In genomic region chr9:38284039-38284767, GRCh38 we compare ENCODE assay signal across 14 cellular contexts.
A peak's percentile ranks its signal among the peaks of the same experiment; 100 is the strongest.
DNase-seq lines count a peak whose midpoint lies in the region; ATAC-seq and TF ChIP-seq lines count a peak whose summit lies in the region.
"Had no signal": no experiment of that assay in that cellular context is flagged by ENCODE, and none has a peak within 500 bp of the region (broad histone marks: within the 10 kb centered on the region; RNA-seq: fewer than 3 reads in every experiment).

No MANE protein-coding gene starts in this region.

- POLR2A ChIA-PET in T-cell (lab: Charles Lee): no interaction called here

- no peaks in the 10 kb centered on the region for H3K9me3 Mint-ChIP-seq in T-cell

- H3K27me3 Mint-ChIP-seq in T-cell: no peaks in the 10 kb centered on the region

- no peak overlapping the region for H3K4me3 Mint-ChIP-seq in T-cell

- intact Hi-C loops in vagina (cut with DNase I): no loop called here
- intact Hi-C loops in posterior cingulate gyrus (cut with DNase I): no loop called here

- H3K4me1 Mint-ChIP-seq in T-cell: peaks cover 2 to 3% (median 3%) of the 10 kb centered on the region in 3 donors

- ATAC-seq in T-cell (replicated peaks in 1 of 4): no peak
- no peak for ATAC-seq in GM21619 (IDR thresholded peaks at IDR 0.05; ENCODE audit: unreplicated experiment)
- ATAC-seq: HCT116 had no signal

- TF ChIP-seq POLR2A in vagina (IDR thresholded peaks at IDR 0.05): no peak

- 0 out of 2 replicates have a peak, but pooled peaks cover 5% of the 10 kb centered on the region for H3K27me3 ChIP-seq in iPS-20b (ENCODE audit: insufficient read depth, low read length)
- no peaks in the 10 kb centered on the region for H3K27me3 ChIP-seq in vagina
- H3K27me3 ChIP-seq: Peyer's patch had no signal

- H3K9me3 ChIP-seq in iPS-20b (ENCODE audit: insufficient read depth, low read depth, low read length): no peaks in the 10 kb centered on the region
- H3K9me3 ChIP-seq in vagina: no peaks in the 10 kb centered on the region
- H3K9me3 ChIP-seq: Peyer's patch had no signal

- no peaks in the 10 kb centered on the region for H3K36me3 Mint-ChIP-seq in T-cell

- H3K9ac ChIP-seq in iPS-20b (ENCODE audit: low read depth, low read length): peak overlapping the region; percentile 51; the same call in 1 of the 2 replicates

- H3K27ac ChIP-seq in iPS-20b (ENCODE audit: low read length) (no peak overlapping the region), vagina (no peak overlapping the region)
- H3K27ac ChIP-seq: Peyer's patch had no signal

- H3K4me3 ChIP-seq in iPS-20b (ENCODE audit: low read length) (no peak overlapping the region), vagina (no peak overlapping the region)
- H3K4me3 ChIP-seq: Peyer's patch had no signal

- CTCF ChIA-PET in T-cell (lab: Charles Lee): interaction anchor here in 1 of 2 donors (0.7 kb wide), 1 partner anchor 74 kb away, joined by 4 read pairs; no protein-coding TSS in a partner anchor

- DNase-seq in NCI-H82 (lab: John Stamatoyannopoulos, UW) (peak; percentile 44), NCI-H82 treated with DMSO at 0.1 percent for 48 hours (lab: John Stamatoyannopoulos, UW; ENCODE audit: unreplicated experiment) (no peak), SK-N-DZ (ENCODE audit: low spot score) (peak; percentile 34), vagina (ENCODE audit: extremely low spot score in 2 of 2) (peak; percentile 47 to 72), posterior cingulate gyrus (no peak), T-cell (no peak)
- DNase-seq: C1 segment of cervical spinal cord, MV-4-11, NCI-H526 treated with DMSO at 0.1 percent for 48 hours, Peyer's patch, Right ventricle myocardium superior had no signal

- H3K27ac Mint-ChIP-seq in T-cell: no peak overlapping the region

- no peak for TF ChIP-seq CTCF in vagina (IDR thresholded peaks at IDR 0.05)

- no peaks in the 10 kb centered on the region for H3K36me3 ChIP-seq in iPS-20b (ENCODE audit: insufficient read depth, low read depth, low read length)
- H3K36me3 ChIP-seq in vagina: no peaks in the 10 kb centered on the region
- H3K36me3 ChIP-seq: Peyer's patch had no signal

- H3K4me1 ChIP-seq in iPS-20b (ENCODE audit: insufficient read depth, low read length) (peaks cover 6% of the 10 kb centered on the region; the same call in 1 of the 2 replicates), vagina (no peaks in the 10 kb centered on the region)
- H3K4me1 ChIP-seq: Peyer's patch had no signal

Comparison
In these comparisons a context has a peak if more than half of its experiments do, and no peak if none do; other contexts are left out.
1. DNase-seq: peak in NCI-H82 (single experiment), SK-N-DZ (single experiment) and vagina (2 of 2); none in NCI-H82 treated with DMSO at 0.1 percent for 48 hours (single experiment), posterior cingulate gyrus (0 of 10) and T-cell (0 of 34).